ENCODE assay signal across 1 cellular context in genomic region chr9:35760651-35761050, GRCh38.
TF ChIP-seq lines count a peak whose summit lies in the region.

No MANE protein-coding gene starts in this region.

TF ChIP-seq in GM23338, 12 proteins besides CTCF, POLR2A, EP300 and RAD21:
- TF ChIP-seq STAT1 (IDR thresholded peaks at IDR 0.05; ENCODE audit: unreplicated experiment), result no peak
- TF ChIP-seq ETS1 (IDR thresholded peaks at IDR 0.05), result no peak
- TF ChIP-seq ZNF114 (CRISPR knock-in tag; IDR thresholded peaks at IDR 0.05), result no peak
- no peak for TF ChIP-seq REST (IDR thresholded peaks at IDR 0.05; ENCODE audit: unreplicated experiment)
- no peak for TF ChIP-seq ZNF331 (CRISPR knock-in tag; IDR thresholded peaks at IDR 0.05; ENCODE audit: low read depth)
- TF ChIP-seq NANOG (IDR thresholded peaks at IDR 0.05; ENCODE audit: borderline replicate concordance), result no peak
- TF ChIP-seq JUNB (IDR thresholded peaks at IDR 0.05; ENCODE audit: unreplicated experiment), result no peak
- TF ChIP-seq POLR2AphosphoS5 (IDR thresholded peaks at IDR 0.05; ENCODE audit: low read depth), result no peak
- TF ChIP-seq ZNF462 (CRISPR knock-in tag; IDR thresholded peaks at IDR 0.05), result no peak
- TF ChIP-seq CREB1 (CRISPR knock-in tag; IDR thresholded peaks at IDR 0.05; ENCODE audit: low read depth), result no peak
- TF ChIP-seq EZH2phosphoT487 (IDR thresholded peaks at IDR 0.05; ENCODE audit: unreplicated experiment), result no peak
